18 cellular contexts compared by ENCODE assay signal in genomic region chr1:96651517-96651916, GRCh38.
DNase-seq lines count a peak whose midpoint lies in the region; ATAC-seq, FAIRE-seq and TF ChIP-seq lines count a peak whose summit lies in the region.
"Had no signal": no experiment of that assay in that cellular context is flagged by ENCODE, and none has a peak within 500 bp of the region (broad histone marks: within the 10 kb centered on the region; RNA-seq: fewer than 3 reads in every experiment).

No MANE protein-coding gene starts in this region.

- TF ChIP-seq CTCF in HepG2 (CRISPR knock-in tag; IDR thresholded peaks at IDR 0.05): no peak
- TF ChIP-seq CTCF in right lobe of liver (IDR thresholded peaks at IDR 0.05): no peak

- H3K4me1 ChIP-seq in HepG2 (ENCODE audit: insufficient read depth, low read length): peaks cover 16% of the 10 kb centered on the region; the same call in 1 of the 2 replicates
- H3K4me1 ChIP-seq in right lobe of liver: no peaks in the 10 kb centered on the region
- no peaks in the 10 kb centered on the region for H3K4me1 ChIP-seq in NT2/D1 (ENCODE audit: insufficient read depth, insufficient read length)

- no peak for TF ChIP-seq RAD21 in HepG2 (CRISPR knock-in tag; IDR thresholded peaks at IDR 0.05)

- DNase-seq in NCI-H2029 (lab: John Stamatoyannopoulos, UW) (peak; percentile 14), NCI-H2029 treated with DMSO at 0.1 percent for 48 hours (lab: John Stamatoyannopoulos, UW) (no peak), HepG2 (ENCODE audit: low spot score) (peak; percentile 41), right lobe of liver (no peak), NT2/D1 (ENCODE audit: low read depth, low spot score) (peak; percentile 18), NCI-H524 (lab: John Stamatoyannopoulos, UW) (no peak), pons (ENCODE audit: low spot score) (no peak)
- no peak for DNase-seq in stimulated activated CD4-positive, alpha-beta T cell treated with anti-CD3 and anti-CD28 coated beads, Interleukin-2, amount 100 ng/mL, for 48 hours
- DNase-seq: CD8-positive, alpha-beta memory T cell; EL; H7; Kasumi-1; NCI-H1694; NCI-H446 treated with DMSO at 0.1 percent for 48 hours; OCI-M1 had no signal

- no peak for TF ChIP-seq POLR2A in HepG2 (IDR thresholded peaks at IDR 0.05; ENCODE audit: insufficient read depth in 1 of 2, low read depth in 2 of 2, low read length in 2 of 2)
- TF ChIP-seq POLR2A in right lobe of liver (IDR thresholded peaks at IDR 0.05): no peak

- no TSS peak for BruUV-seq in HepG2 (replicated peaks; lab: Mats Ljungman, UMichigan)

- FAIRE-seq in HepG2 (lab: Jason Lieb, UNC): no peak
- FAIRE-seq: A204.1, RCC 7860 had no signal

- in situ Hi-C loops in HepG2 (cut with HindIII; ENCODE audit: extremely low pct_ligation_motif_present, low pct_unique_long_range_greater_than_20kb): no loop called here

- no peaks in the 10 kb centered on the region for H3K79me2 ChIP-seq in HepG2 (ENCODE audit: insufficient read depth, low read length)

- CTCF ChIA-PET in HepG2 (lab: Yijun Ruan, JAX; ENCODE audit: low intra/inter-chr PET ratio, low total read pairs): no interaction called here

- H3K9me3 ChIP-seq in HepG2 (ENCODE audit: low read length): no peaks in the 10 kb centered on the region
- H3K9me3 ChIP-seq in right lobe of liver: no peaks in the 10 kb centered on the region
- peaks cover 12% of the 10 kb centered on the region; the same call in 1 of the 2 replicates for H3K9me3 ChIP-seq in NT2/D1 (ENCODE audit: insufficient read depth, low read length)

- no peaks in the 10 kb centered on the region for H4K20me1 ChIP-seq in HepG2 (ENCODE audit: insufficient read depth, low read length)

- peak overlapping the region; percentile 1; the same call in 1 of the 2 replicates for H3K4me2 ChIP-seq in HepG2 (ENCODE audit: low read depth, low read length)

- ATAC-seq in HepG2 (peak; percentile 81), right lobe of liver (no peak)

- TF ChIP-seq EP300 in HepG2 (IDR thresholded peaks at IDR 0.05; ENCODE audit: low read depth in 2 of 2, low read length in 2 of 2) (no peak), HepG2 (CRISPR knock-in tag; IDR thresholded peaks at IDR 0.05; ENCODE audit: borderline replicate concordance) (no peak)

- POLR2A ChIA-PET in HepG2 (lab: Yijun Ruan, JAX): no interaction called here

- H2AFZ ChIP-seq in HepG2 (ENCODE audit: low read length): no peak overlapping the region

- H3K9ac ChIP-seq in HepG2 (ENCODE audit: insufficient read depth, low read depth, low read length) (no peak overlapping the region), NT2/D1 (ENCODE audit: insufficient read length, low read depth) (no peak overlapping the region)

- H3K36me3 ChIP-seq in HepG2 (replicated peaks in 1 of 2; ENCODE audit: control insufficient read depth in 1 of 2, insufficient read depth in 2 of 2, low read length in 2 of 2) (no peaks in the 10 kb centered on the region), right lobe of liver (no peaks in the 10 kb centered on the region), NT2/D1 (ENCODE audit: insufficient read depth, insufficient read length, low read length) (no peaks in the 10 kb centered on the region)

- H3K4me3 ChIP-seq in HepG2 (replicated peaks in 1 of 3; ENCODE audit: insufficient read depth in 1 of 3, low read depth in 2 of 3, low read length in 3 of 3) (peak overlapping the region in 1 of 3 experiments; percentile 25; a peak in 1 of 6 replicates), right lobe of liver (no peak overlapping the region), NT2/D1 (ENCODE audit: insufficient read length, low read depth) (no peak overlapping the region)

- intact Hi-C loops in HepG2 (cut with micrococcal nuclease; ENCODE audit: unreplicated experiment) (no loop called here), right lobe of liver (cut with DNase I) (no loop called here)

- no peaks in the 10 kb centered on the region; a peak in 1 of 5 replicates for H3K27me3 ChIP-seq in HepG2 (ENCODE audit: control insufficient read depth in 1 of 2, insufficient read depth in 2 of 2, low read length in 2 of 2)
- no peaks in the 10 kb centered on the region for H3K27me3 ChIP-seq in right lobe of liver
- no peaks in the 10 kb centered on the region for H3K27me3 ChIP-seq in NT2/D1 (ENCODE audit: insufficient read depth, insufficient read length)

- 20% methylated on average over 3 of the region's 5 CpGs for WGBS in HepG2 (ENCODE audit: low lambda C conversion rate)
- WGBS in right lobe of liver (ENCODE audit: insufficient coverage, low coverage, low lambda C conversion rate, missing lambda C conversion rate): 52% methylated on average over 3 of the region's 5 CpGs

- H3K27ac ChIP-seq in HepG2 (ENCODE audit: extremely low read length, insufficient read depth, low read length): no peak overlapping the region
- H3K27ac ChIP-seq in right lobe of liver: no peak overlapping the region
- H3K27ac ChIP-seq: C4-2B had no signal

TF ChIP-seq in HepG2, 621 proteins besides CTCF, POLR2A, EP300 and RAD21 (continues in another document):
- no peak for TF ChIP-seq ZNF20 (CRISPR knock-in tag; IDR thresholded peaks at IDR 0.05)
- no peak for TF ChIP-seq DDIT3 (CRISPR knock-in tag; IDR thresholded peaks at IDR 0.05)
- no peak for TF ChIP-seq ZNF431 (CRISPR knock-in tag; IDR thresholded peaks at IDR 0.05; ENCODE audit: borderline replicate concordance, low read depth)
- TF ChIP-seq ZNF605 (CRISPR knock-in tag; IDR thresholded peaks at IDR 0.05): no peak
- TF ChIP-seq SRSF4 (IDR thresholded peaks at IDR 0.05; ENCODE audit: low read depth, low read length, poor library complexity, severe bottlenecking): no peak
- TF ChIP-seq ZNF343 (CRISPR knock-in tag; IDR thresholded peaks at IDR 0.05): 0 out of 2 replicates have a peak, but pooled peaks have one; percentile 27
- peak; percentile 33; the same call in 1 of the 2 replicates for TF ChIP-seq SP5 (CRISPR knock-in tag; IDR thresholded peaks at IDR 0.05; ENCODE audit: borderline replicate concordance, low read depth)
- TF ChIP-seq ZNF44 (CRISPR knock-in tag; IDR thresholded peaks at IDR 0.05): no peak
- no peak for TF ChIP-seq YEATS2 (CRISPR knock-in tag; IDR thresholded peaks at IDR 0.05; ENCODE audit: borderline replicate concordance)
- TF ChIP-seq DR1 (CRISPR knock-in tag; IDR thresholded peaks at IDR 0.05): no peak
- no peak for TF ChIP-seq ZBTB20 (CRISPR knock-in tag; IDR thresholded peaks at IDR 0.05; ENCODE audit: borderline replicate concordance, low read depth)
- no peak for TF ChIP-seq ZNF24 (IDR thresholded peaks at IDR 0.05)
- TF ChIP-seq PRPF4 (IDR thresholded peaks at IDR 0.05; ENCODE audit: low read depth, low read length, poor library complexity, severe bottlenecking): no peak
- TF ChIP-seq PAX8 (CRISPR knock-in tag; IDR thresholded peaks at IDR 0.05; ENCODE audit: borderline replicate concordance): no peak
- no peak for TF ChIP-seq PATZ1 (CRISPR knock-in tag; IDR thresholded peaks at IDR 0.05)
- no peak for TF ChIP-seq GTF3A (CRISPR knock-in tag; conservative IDR thresholded peaks at IDR 0.05)
- TF ChIP-seq CREBL2 (CRISPR knock-in tag; IDR thresholded peaks at IDR 0.05; ENCODE audit: borderline replicate concordance): no peak
- no peak for TF ChIP-seq HOXA9 (CRISPR knock-in tag; IDR thresholded peaks at IDR 0.05; ENCODE audit: borderline replicate concordance)
- no peak for TF ChIP-seq NFATC3 (CRISPR knock-in tag; IDR thresholded peaks at IDR 0.05)
- no peak for TF ChIP-seq FOXC1 (CRISPR knock-in tag; IDR thresholded peaks at IDR 0.05; ENCODE audit: borderline replicate concordance)
- TF ChIP-seq ZMYM4 (CRISPR knock-in tag; IDR thresholded peaks at IDR 0.05): no peak
- no peak for TF ChIP-seq TERF1 (CRISPR knock-in tag; IDR thresholded peaks at IDR 0.05)

Comparison
In these comparisons a context has a peak if more than half of its experiments do, and no peak if none do; other contexts are left out.
1. DNase-seq: peak in NCI-H2029 (single experiment), HepG2 (single experiment) and NT2/D1 (single experiment); none in NCI-H2029 treated with DMSO at 0.1 percent for 48 hours (single experiment), right lobe of liver (0 of 3), NCI-H524 (0 of 2), pons (single experiment) and stimulated activated CD4-positive, alpha-beta T cell treated with anti-CD3 and anti-CD28 coated beads, Interleukin-2, amount 100 ng/mL, for 48 hours (0 of 2).